8 cellular contexts compared by ENCODE assay signal in genomic region chr9:97984188-97985057, GRCh38. TPM values are rescaled to one million over a fixed set of nuclear protein-coding genes. Genes with fewer than 3 reads are reported as not detected.
DNase-seq lines count a peak whose midpoint lies in the region; ATAC-seq, FAIRE-seq and TF ChIP-seq lines count a peak whose summit lies in the region.

No MANE protein-coding gene starts in this region.

- H3K9me3 Mint-ChIP-seq in GM23338 (peaks cover 3% of the 10 kb centered on the region; the same call in 1 of the 3 replicates), astrocyte (ENCODE audit: unreplicated experiment) (no peaks in the 10 kb centered on the region)

- peak overlapping the region; percentile 62; the same call in 2 of the 3 replicates for H3K4me3 Mint-ChIP-seq in GM23338
- H3K4me3 Mint-ChIP-seq in astrocyte (ENCODE audit: unreplicated experiment): peak overlapping the region; percentile 78

- peak; percentile 83 for DNase-seq in Daoy (ENCODE audit: low read depth)
- DNase-seq in GM23338 (ENCODE audit: low spot score): peak; percentile 56
- DNase-seq in MM.1S: peak; percentile 79
- DNase-seq in T-helper 9 cell: peak; percentile 71
- DNase-seq in astrocyte (ENCODE audit: low read depth): peak; percentile 58
- peak; percentile 86 for DNase-seq in hepatic stellate cell (ENCODE audit: low spot score)
- peak; percentile 80 to 84 for DNase-seq in uterus

- ATAC-seq in GM23338: no peak

- H3K4me2 ChIP-seq in GM23338 (peak overlapping the region; percentile 87), MM.1S (ENCODE audit: low read depth, low read length) (peak overlapping the region; percentile 80; the same call in 1 of the 2 replicates), astrocyte (ENCODE audit: low read length) (peak overlapping the region; percentile 91)

- no peak for TF ChIP-seq CTCF in GM23338 (conservative IDR thresholded peaks at IDR 0.05; ENCODE audit: low read depth in 2 of 2)
- no peak for TF ChIP-seq CTCF in MM.1S (IDR thresholded peaks at IDR 0.05; ENCODE audit: low read length)
- no peak for TF ChIP-seq CTCF in astrocyte (IDR thresholded peaks at IDR 0.05; ENCODE audit: insufficient read depth, low read depth, low read length)
- peak in 1 of 4 experiments; percentile 11 for TF ChIP-seq CTCF in uterus (IDR thresholded peaks at IDR 0.05)

- H3K27ac Mint-ChIP-seq in GM23338 (no peak overlapping the region), astrocyte (ENCODE audit: unreplicated experiment) (no peak overlapping the region)

- H3K36me3 ChIP-seq in GM23338 (ENCODE audit: insufficient read depth): no peaks in the 10 kb centered on the region
- no peaks in the 10 kb centered on the region for H3K36me3 ChIP-seq in MM.1S (replicated peaks; ENCODE audit: insufficient read depth, low read length)
- H3K36me3 ChIP-seq in astrocyte (ENCODE audit: insufficient read depth, low read length): no peaks in the 10 kb centered on the region
- no peaks in the 10 kb centered on the region for H3K36me3 ChIP-seq in rectal smooth muscle tissue (ENCODE audit: control insufficient read depth, insufficient read depth, low read length)
- H3K36me3 ChIP-seq in uterus: no peaks in the 10 kb centered on the region

- intact Hi-C loops in uterus (cut with DNase I; ENCODE audit: low total_unique reads): loop anchor here (5.0 kb wide), 1 partner anchor 73 kb away; the partner anchor contains the start of gene NANS

- peak overlapping the region; percentile 99 for H3K9ac ChIP-seq in MM.1S (ENCODE audit: low read length)
- H3K9ac ChIP-seq in astrocyte (ENCODE audit: low read length): peak overlapping the region; percentile 97
- H3K9ac ChIP-seq in rectal smooth muscle tissue (ENCODE audit: low read length): peak overlapping the region; percentile 95

- no peaks in the 10 kb centered on the region for H3K9me2 ChIP-seq in GM23338 (ENCODE audit: insufficient read depth)
- H3K9me2 ChIP-seq in MM.1S (replicated peaks; ENCODE audit: insufficient read depth, low read length): no peaks in the 10 kb centered on the region

- FAIRE-seq in astrocyte (lab: Jason Lieb, UNC): no peak

- H3K27ac ChIP-seq in GM23338 (ENCODE audit: low read depth) (no peak overlapping the region), MM.1S (ENCODE audit: low read length) (peak overlapping the region; percentile 80; the same call in 1 of the 2 replicates), astrocyte (ENCODE audit: low read depth, low read length) (peak overlapping the region; percentile 90), rectal smooth muscle tissue (ENCODE audit: low read depth, low read length) (peak overlapping the region; percentile 97), uterus (peak overlapping the region; percentile 96 to 98)

- peaks cover 20% of the 10 kb centered on the region; the same call in 1 of the 2 replicates for H3K4me1 ChIP-seq in GM23338 (ENCODE audit: insufficient read depth)
- H3K4me1 ChIP-seq in MM.1S (ENCODE audit: low read length): peaks cover 18% of the 10 kb centered on the region
- peaks cover 12% of the 10 kb centered on the region for H3K4me1 ChIP-seq in astrocyte (ENCODE audit: insufficient read depth, low read length)
- H3K4me1 ChIP-seq in rectal smooth muscle tissue (ENCODE audit: control insufficient read depth, insufficient read depth, low read length): peaks cover 9% of the 10 kb centered on the region
- H3K4me1 ChIP-seq in uterus: peaks cover 0 to 10% of the 10 kb centered on the region in 2 donors

- H3K4me1 Mint-ChIP-seq in GM23338 (peaks cover 15% of the 10 kb centered on the region), astrocyte (ENCODE audit: low read depth, unreplicated experiment) (peaks cover 32% of the 10 kb centered on the region)

- H2AFZ ChIP-seq in GM23338 (no peak overlapping the region), MM.1S (ENCODE audit: low read length) (no peak overlapping the region), astrocyte (ENCODE audit: low read depth, low read length) (peak overlapping the region; percentile 70)

- H3K27me3 Mint-ChIP-seq in GM23338 (ENCODE audit: insufficient read depth, low read depth, poor library complexity) (peaks cover 49% of the 10 kb centered on the region), astrocyte (ENCODE audit: low read depth, unreplicated experiment) (peaks cover 3% of the 10 kb centered on the region)

- peaks cover 8% of the 10 kb centered on the region; the same call in 1 of the 3 replicates for H3K36me3 Mint-ChIP-seq in GM23338 (ENCODE audit: low read depth)
- H3K36me3 Mint-ChIP-seq in astrocyte (ENCODE audit: low read depth, unreplicated experiment): no peaks in the 10 kb centered on the region

- peak overlapping the region; percentile 93 for H3K4me3 ChIP-seq in GM23338
- H3K4me3 ChIP-seq in MM.1S (ENCODE audit: low read length): peak overlapping the region; percentile 66
- H3K4me3 ChIP-seq in astrocyte (ENCODE audit: insufficient read depth, low read depth, low read length): peak overlapping the region; percentile 78
- peak overlapping the region; percentile 92 for H3K4me3 ChIP-seq in rectal smooth muscle tissue (ENCODE audit: low read length)
- peak overlapping the region; percentile 54 to 64 for H3K4me3 ChIP-seq in uterus

- H3K9me3 ChIP-seq in MM.1S (replicated peaks; ENCODE audit: insufficient read depth, low read length): no peaks in the 10 kb centered on the region
- no peaks in the 10 kb centered on the region for H3K9me3 ChIP-seq in astrocyte (ENCODE audit: insufficient read depth, low read depth, low read length)
- no peaks in the 10 kb centered on the region for H3K9me3 ChIP-seq in uterus

- TF ChIP-seq POLR2A in uterus (IDR thresholded peaks at IDR 0.05): peak; percentile 20 to 86

- H3F3A ChIP-seq in GM23338 (replicated peaks; ENCODE audit: low read depth): no peaks in the 10 kb centered on the region
- H3F3A ChIP-seq in MM.1S (ENCODE audit: insufficient read depth, low read length): 0 out of 2 replicates have a peak, but pooled peaks cover 6% of the 10 kb centered on the region

- peaks cover 46% of the 10 kb centered on the region for H4K20me1 ChIP-seq in GM23338 (replicated peaks; ENCODE audit: insufficient read depth)
- peaks cover 28% of the 10 kb centered on the region for H4K20me1 ChIP-seq in MM.1S (ENCODE audit: insufficient read depth, low read length)
- peaks cover 37% of the 10 kb centered on the region for H4K20me1 ChIP-seq in astrocyte (ENCODE audit: insufficient read depth, low read length)

- peaks cover 63% of the 10 kb centered on the region for H3K27me3 ChIP-seq in GM23338 (ENCODE audit: insufficient read depth)
- H3K27me3 ChIP-seq in MM.1S (replicated peaks; ENCODE audit: insufficient read depth, low read length): no peaks in the 10 kb centered on the region
- H3K27me3 ChIP-seq in astrocyte (ENCODE audit: insufficient read depth, low read length): no peaks in the 10 kb centered on the region
- no peaks in the 10 kb centered on the region for H3K27me3 ChIP-seq in rectal smooth muscle tissue (ENCODE audit: control insufficient read depth, insufficient read depth, low read length)
- H3K27me3 ChIP-seq in uterus: no peaks in the 10 kb centered on the region

- peaks cover 44% of the 10 kb centered on the region for H3K79me2 ChIP-seq in GM23338 (replicated peaks; ENCODE audit: insufficient read depth)
- H3K79me2 ChIP-seq in MM.1S (ENCODE audit: low read length): peaks cover 56% of the 10 kb centered on the region
- H3K79me2 ChIP-seq in astrocyte (ENCODE audit: insufficient read depth, low read length): peaks cover 60% of the 10 kb centered on the region

TF ChIP-seq in GM23338, 12 proteins besides CTCF, POLR2A, EP300 and RAD21 (continues in another document):
- TF ChIP-seq REST (IDR thresholded peaks at IDR 0.05; ENCODE audit: unreplicated experiment): no peak
- TF ChIP-seq CREB1 (CRISPR knock-in tag; IDR thresholded peaks at IDR 0.05; ENCODE audit: low read depth): no peak
- no peak for TF ChIP-seq NANOG (IDR thresholded peaks at IDR 0.05; ENCODE audit: borderline replicate concordance)

RNA-seq across cellular contexts. Expression of gene ANP32B, which starts 1.3 kb away (rescaled TPM):
- total RNA-seq in Daoy (2014; rRNA removed; shearing (Covaris generic)): 20.5 and 28.0 TPM in 2 replicates
- 13.1 and 21.0 TPM in 2 replicates for total RNA-seq in GM23338 (2014; rRNA removed; shearing (Covaris generic))
- polyA plus RNA-seq in GM23338 (2016; fragmentation: Nextera tagmentation; extraction: Ambion mirVana): 114 and 117 TPM in 2 replicates
- 78.3 and 98.5 TPM in 2 replicates for total RNA-seq in astrocyte
- total RNA-seq in uterus: 100 to 1,000 TPM in 1 of 4 donors, 10 to 100 TPM in 2, 1 to 10 TPM in 1; 9.3 to 162 (median 40.4) TPM

RNA-seq across cellular contexts. Expression of gene HEMGN, which starts 46.5 kb away (rescaled TPM):
- 0.17 TPM in 1 of 2 replicates, not detected in the other for total RNA-seq in Daoy (2014; rRNA removed; shearing (Covaris generic))
- total RNA-seq in GM23338 (2014; rRNA removed; shearing (Covaris generic)): not detected in 2 replicates
- not detected in 2 replicates for polyA plus RNA-seq in GM23338 (2016; fragmentation: Nextera tagmentation; extraction: Ambion mirVana)
- total RNA-seq in astrocyte (not detected in 2 replicates), uterus (1 to 10 TPM in 1 of 4 donors, not detected in 3; 2.7 TPM)
